ENCODE assay signal across 1 cellular context in the genomic region with DNA sequence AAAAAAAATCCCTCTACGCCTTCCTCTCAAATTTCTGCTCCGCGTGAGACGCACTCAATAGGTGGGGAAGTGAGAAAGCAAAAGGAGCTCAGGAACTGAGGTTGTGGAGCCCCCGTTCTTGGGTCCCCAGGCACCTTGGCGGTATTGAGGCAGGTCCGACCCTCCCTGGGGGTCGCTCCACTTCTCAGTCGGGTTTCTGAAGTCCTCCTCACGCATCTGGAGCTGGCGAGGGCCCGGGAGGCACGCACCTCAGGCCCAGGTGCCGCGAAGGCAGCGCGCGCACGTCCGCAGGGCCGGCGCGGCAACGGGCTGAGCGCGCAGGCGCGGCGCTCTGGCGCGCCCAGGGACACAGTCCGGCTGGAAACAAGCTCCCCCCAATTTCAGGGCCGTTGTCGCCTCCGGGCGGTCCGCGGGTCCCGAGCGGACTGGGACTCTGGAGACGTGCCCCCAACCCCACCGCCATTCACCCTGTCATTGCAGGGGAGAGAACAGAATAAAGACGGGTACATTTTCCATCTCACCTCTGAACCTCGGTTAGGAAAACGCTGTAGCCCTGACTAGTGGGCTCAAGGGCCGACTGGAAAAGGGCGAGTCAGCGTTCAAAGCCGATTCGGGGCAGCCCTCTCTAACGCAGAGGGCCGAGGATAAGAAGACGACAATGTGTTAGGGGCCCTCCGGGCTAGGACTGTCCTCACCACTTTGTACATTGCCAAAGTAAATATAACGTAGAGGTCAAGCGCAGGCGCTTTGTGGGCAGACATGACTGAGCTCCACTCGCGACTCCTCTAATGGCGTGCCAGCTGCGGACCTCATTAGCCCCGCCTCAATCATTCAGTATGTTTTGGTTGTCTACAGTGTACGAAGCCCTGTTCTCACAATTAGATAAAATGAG.
TF ChIP-seq lines count a peak whose summit lies in the region.

A gene with protein sequence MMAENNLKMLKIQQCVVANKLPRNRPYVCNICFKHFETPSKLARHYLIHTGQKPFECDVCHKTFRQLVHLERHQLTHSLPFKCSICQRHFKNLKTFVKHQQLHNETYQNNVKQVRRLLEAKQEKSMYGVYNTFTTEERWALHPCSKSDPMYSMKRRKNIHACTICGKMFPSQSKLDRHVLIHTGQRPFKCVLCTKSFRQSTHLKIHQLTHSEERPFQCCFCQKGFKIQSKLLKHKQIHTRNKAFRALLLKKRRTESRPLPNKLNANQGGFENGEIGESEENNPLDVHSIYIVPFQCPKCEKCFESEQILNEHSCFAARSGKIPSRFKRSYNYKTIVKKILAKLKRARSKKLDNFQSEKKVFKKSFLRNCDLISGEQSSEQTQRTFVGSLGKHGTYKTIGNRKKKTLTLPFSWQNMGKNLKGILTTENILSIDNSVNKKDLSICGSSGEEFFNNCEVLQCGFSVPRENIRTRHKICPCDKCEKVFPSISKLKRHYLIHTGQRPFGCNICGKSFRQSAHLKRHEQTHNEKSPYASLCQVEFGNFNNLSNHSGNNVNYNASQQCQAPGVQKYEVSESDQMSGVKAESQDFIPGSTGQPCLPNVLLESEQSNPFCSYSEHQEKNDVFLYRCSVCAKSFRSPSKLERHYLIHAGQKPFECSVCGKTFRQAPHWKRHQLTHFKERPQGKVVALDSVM (minus strand): TSS at position 306 of the 892 bp plus-strand sequence. CDS start 4,853 bp downstream, outside the sequence.

TF ChIP-seq in HepG2, 621 proteins besides CTCF, POLR2A, EP300 and RAD21 (continued from another document and continues in another):
- TF ChIP-seq, protein P1, sequence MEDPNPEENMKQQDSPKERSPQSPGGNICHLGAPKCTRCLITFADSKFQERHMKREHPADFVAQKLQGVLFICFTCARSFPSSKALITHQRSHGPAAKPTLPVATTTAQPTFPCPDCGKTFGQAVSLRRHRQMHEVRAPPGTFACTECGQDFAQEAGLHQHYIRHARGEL (CRISPR knock-in tag; IDR thresholded peaks at IDR 0.05) = no peak
- TF ChIP-seq, protein P2, sequence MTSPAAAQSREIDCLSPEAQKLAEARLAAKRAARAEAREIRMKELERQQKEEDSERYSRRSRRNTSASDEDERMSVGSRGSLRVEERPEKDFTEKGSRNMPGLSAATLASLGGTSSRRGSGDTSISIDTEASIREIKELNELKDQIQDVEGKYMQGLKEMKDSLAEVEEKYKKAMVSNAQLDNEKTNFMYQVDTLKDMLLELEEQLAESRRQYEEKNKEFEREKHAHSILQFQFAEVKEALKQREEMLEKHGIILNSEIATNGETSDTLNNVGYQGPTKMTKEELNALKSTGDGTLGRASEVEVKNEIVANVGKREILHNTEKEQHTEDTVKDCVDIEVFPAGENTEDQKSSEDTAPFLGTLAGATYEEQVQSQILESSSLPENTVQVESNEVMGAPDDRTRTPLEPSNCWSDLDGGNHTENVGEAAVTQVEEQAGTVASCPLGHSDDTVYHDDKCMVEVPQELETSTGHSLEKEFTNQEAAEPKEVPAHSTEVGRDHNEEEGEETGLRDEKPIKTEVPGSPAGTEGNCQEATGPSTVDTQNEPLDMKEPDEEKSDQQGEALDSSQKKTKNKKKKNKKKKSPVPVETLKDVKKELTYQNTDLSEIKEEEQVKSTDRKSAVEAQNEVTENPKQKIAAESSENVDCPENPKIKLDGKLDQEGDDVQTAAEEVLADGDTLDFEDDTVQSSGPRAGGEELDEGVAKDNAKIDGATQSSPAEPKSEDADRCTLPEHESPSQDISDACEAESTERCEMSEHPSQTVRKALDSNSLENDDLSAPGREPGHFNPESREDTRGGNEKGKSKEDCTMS (CRISPR knock-in tag; conservative IDR thresholded peaks at IDR 0.05) = no peak
- TF ChIP-seq, protein P3, sequence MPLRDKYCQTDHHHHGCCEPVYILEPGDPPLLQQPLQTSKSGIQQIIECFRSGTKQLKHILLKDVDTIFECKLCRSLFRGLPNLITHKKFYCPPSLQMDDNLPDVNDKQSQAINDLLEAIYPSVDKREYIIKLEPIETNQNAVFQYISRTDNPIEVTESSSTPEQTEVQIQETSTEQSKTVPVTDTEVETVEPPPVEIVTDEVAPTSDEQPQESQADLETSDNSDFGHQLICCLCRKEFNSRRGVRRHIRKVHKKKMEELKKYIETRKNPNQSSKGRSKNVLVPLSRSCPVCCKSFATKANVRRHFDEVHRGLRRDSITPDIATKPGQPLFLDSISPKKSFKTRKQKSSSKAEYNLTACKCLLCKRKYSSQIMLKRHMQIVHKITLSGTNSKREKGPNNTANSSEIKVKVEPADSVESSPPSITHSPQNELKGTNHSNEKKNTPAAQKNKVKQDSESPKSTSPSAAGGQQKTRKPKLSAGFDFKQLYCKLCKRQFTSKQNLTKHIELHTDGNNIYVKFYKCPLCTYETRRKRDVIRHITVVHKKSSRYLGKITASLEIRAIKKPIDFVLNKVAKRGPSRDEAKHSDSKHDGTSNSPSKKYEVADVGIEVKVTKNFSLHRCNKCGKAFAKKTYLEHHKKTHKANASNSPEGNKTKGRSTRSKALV (CRISPR knock-in tag; IDR thresholded peaks at IDR 0.05) = peak; percentile 65; the same call in 1 of the 2 replicates
- peak; percentile 94 for TF ChIP-seq TMF1 (CRISPR knock-in tag; IDR thresholded peaks at IDR 0.05; ENCODE audit: low read depth)
- TF ChIP-seq PRMT3 (CRISPR knock-in tag; IDR thresholded peaks at IDR 0.05; ENCODE audit: borderline replicate concordance, low read depth) = no peak
- TF ChIP-seq ZNF160 (CRISPR knock-in tag; IDR thresholded peaks at IDR 0.05) = peak; percentile 86; the same call in 1 of the 2 replicates
- TF ChIP-seq WIZ (CRISPR knock-in tag; IDR thresholded peaks at IDR 0.05) = no peak
- TF ChIP-seq ZNF773 (CRISPR knock-in tag; IDR thresholded peaks at IDR 0.05; ENCODE audit: borderline replicate concordance) = peak; percentile 42; the same call in 1 of the 2 replicates
- TF ChIP-seq ZNF430 (CRISPR knock-in tag; IDR thresholded peaks at IDR 0.05) = peak; percentile 80
- TF ChIP-seq NR2C2 (CRISPR knock-in tag; IDR thresholded peaks at IDR 0.05; ENCODE audit: borderline replicate concordance) = peak; percentile 96
- peak; percentile 79; the same call in 1 of the 2 replicates for TF ChIP-seq DNMT1 (CRISPR knock-in tag; IDR thresholded peaks at IDR 0.05)
- peak; percentile 91 for TF ChIP-seq HOXD1 (CRISPR knock-in tag; IDR thresholded peaks at IDR 0.05)
- no peak; the same call in 1 of the 2 replicates for TF ChIP-seq ZNF251 (CRISPR knock-in tag; IDR thresholded peaks at IDR 0.05)
- TF ChIP-seq, protein P4, sequence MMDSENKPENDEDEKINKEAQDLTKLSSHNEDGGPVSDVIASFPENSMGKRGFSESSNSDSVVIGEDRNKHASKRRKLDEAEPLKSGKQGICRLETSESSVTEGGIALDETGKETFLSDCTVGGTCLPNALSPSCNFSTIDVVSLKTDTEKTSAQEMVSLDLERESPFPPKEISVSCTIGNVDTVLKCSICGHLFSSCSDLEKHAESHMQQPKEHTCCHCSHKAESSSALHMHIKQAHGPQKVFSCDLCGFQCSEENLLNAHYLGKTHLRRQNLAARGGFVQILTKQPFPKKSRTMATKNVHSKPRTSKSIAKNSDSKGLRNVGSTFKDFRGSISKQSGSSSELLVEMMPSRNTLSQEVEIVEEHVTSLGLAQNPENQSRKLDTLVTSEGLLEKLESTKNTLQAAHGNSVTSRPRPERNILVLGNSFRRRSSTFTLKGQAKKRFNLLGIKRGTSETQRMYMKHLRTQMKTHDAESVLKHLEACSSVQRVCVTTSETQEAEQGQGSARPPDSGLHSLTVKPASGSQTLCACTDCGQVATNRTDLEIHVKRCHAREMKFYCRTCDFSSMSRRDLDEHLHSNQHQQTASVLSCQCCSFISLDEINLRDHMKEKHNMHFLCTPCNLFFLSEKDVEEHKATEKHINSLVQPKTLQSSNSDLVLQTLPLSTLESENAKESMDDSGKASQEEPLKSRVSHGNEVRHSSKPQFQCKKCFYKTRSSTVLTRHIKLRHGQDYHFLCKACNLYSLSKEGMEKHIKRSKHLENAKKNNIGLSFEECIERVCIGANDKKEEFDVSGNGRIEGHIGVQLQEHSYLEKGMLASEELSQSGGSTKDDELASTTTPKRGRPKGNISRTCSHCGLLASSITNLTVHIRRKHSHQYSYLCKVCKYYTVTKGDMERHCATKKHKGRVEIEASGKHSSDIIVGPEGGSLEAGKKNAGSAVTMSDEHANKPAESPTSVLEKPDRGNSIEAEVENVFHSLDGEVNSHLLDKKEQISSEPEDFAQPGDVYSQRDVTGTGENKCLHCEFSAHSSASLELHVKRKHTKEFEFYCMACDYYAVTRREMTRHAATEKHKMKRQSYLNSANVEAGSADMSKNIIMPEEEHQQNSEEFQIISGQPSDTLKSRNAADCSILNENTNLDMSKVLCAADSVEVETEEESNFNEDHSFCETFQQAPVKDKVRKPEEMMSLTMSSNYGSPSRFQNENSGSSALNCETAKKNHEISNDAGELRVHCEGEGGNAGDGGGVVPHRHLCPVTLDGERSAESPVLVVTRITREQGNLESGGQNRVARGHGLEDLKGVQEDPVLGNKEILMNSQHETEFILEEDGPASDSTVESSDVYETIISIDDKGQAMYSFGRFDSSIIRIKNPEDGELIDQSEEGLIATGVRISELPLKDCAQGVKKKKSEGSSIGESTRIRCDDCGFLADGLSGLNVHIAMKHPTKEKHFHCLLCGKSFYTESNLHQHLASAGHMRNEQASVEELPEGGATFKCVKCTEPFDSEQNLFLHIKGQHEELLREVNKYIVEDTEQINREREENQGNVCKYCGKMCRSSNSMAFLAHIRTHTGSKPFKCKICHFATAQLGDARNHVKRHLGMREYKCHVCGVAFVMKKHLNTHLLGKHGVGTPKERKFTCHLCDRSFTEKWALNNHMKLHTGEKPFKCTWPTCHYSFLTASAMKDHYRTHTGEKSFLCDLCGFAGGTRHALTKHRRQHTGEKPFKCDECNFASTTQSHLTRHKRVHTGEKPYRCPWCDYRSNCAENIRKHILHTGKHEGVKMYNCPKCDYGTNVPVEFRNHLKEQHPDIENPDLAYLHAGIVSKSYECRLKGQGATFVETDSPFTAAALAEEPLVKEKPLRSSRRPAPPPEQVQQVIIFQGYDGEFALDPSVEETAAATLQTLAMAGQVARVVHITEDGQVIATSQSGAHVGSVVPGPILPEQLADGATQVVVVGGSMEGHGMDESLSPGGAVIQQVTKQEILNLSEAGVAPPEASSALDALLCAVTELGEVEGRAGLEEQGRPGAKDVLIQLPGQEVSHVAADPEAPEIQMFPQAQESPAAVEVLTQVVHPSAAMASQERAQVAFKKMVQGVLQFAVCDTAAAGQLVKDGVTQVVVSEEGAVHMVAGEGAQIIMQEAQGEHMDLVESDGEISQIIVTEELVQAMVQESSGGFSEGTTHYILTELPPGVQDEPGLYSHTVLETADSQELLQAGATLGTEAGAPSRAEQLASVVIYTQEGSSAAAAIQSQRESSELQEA (CRISPR knock-in tag; IDR thresholded peaks at IDR 0.05; ENCODE audit: not compliant biosample characterization) = no peak
- TF ChIP-seq ARNT2 (CRISPR knock-in tag; IDR thresholded peaks at IDR 0.05; ENCODE audit: low read depth) = peak; percentile 89
- no peak for TF ChIP-seq EZH2 (conservative IDR thresholded peaks at IDR 0.05; ENCODE audit: low read depth, low read length)
- TF ChIP-seq SP2 (CRISPR knock-in tag; IDR thresholded peaks at IDR 0.05) = peak; percentile 52
- TF ChIP-seq, protein P5, sequence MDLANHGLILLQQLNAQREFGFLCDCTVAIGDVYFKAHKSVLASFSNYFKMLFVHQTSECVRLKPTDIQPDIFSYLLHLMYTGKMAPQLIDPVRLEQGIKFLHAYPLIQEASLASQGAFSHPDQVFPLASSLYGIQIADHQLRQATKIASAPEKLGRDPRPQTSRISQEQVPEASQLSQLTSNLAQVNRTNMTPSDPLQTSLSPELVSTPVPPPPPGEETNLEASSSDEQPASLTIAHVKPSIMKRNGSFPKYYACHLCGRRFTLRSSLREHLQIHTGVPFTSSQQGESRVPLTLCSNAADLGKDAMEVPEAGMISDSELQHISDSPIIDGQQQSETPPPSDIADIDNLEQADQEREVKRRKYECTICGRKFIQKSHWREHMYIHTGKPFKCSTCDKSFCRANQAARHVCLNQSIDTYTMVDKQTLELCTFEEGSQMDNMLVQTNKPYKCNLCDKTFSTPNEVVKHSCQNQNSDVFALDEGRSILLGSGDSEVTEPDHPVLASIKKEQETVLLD (CRISPR knock-in tag; IDR thresholded peaks at IDR 0.05; ENCODE audit: low read depth) = no peak; the same call in 1 of the 2 replicates
- TF ChIP-seq, protein P6, sequence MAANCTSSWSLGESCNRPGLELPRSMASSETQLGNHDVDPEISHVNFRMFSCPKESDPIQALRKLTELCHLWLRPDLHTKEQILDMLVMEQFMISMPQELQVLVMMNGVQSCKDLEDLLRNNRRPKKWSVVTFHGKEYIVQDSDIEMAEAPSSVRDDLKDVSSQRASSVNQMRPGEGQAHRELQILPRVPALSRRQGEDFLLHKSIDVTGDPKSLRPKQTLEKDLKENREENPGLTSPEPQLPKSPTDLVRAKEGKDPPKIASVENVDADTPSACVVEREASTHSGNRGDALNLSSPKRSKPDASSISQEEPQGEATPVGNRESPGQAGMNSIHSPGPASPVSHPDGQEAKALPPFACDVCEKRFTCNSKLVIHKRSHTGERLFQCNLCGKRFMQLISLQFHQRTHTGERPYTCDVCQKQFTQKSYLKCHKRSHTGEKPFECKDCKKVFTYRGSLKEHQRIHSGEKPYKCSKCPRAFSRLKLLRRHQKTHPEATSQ (CRISPR knock-in tag; IDR thresholded peaks at IDR 0.05; ENCODE audit: borderline replicate concordance) = peak; percentile 84
- no peak for TF ChIP-seq PPARG (CRISPR knock-in tag; conservative IDR thresholded peaks at IDR 0.05)
- TF ChIP-seq BRD4 (CRISPR knock-in tag; IDR thresholded peaks at IDR 0.05) = peak; percentile 94
- TF ChIP-seq TSC22D2 (CRISPR knock-in tag; IDR thresholded peaks at IDR 0.05; ENCODE audit: borderline replicate concordance) = peak; percentile 94
- peak; percentile 63 for TF ChIP-seq BHLHE40 (IDR thresholded peaks at IDR 0.05; ENCODE audit: low read length)
- TF ChIP-seq PHB2 (IDR thresholded peaks at IDR 0.05; ENCODE audit: partially characterized antibody) = no peak
- TF ChIP-seq, protein P7, sequence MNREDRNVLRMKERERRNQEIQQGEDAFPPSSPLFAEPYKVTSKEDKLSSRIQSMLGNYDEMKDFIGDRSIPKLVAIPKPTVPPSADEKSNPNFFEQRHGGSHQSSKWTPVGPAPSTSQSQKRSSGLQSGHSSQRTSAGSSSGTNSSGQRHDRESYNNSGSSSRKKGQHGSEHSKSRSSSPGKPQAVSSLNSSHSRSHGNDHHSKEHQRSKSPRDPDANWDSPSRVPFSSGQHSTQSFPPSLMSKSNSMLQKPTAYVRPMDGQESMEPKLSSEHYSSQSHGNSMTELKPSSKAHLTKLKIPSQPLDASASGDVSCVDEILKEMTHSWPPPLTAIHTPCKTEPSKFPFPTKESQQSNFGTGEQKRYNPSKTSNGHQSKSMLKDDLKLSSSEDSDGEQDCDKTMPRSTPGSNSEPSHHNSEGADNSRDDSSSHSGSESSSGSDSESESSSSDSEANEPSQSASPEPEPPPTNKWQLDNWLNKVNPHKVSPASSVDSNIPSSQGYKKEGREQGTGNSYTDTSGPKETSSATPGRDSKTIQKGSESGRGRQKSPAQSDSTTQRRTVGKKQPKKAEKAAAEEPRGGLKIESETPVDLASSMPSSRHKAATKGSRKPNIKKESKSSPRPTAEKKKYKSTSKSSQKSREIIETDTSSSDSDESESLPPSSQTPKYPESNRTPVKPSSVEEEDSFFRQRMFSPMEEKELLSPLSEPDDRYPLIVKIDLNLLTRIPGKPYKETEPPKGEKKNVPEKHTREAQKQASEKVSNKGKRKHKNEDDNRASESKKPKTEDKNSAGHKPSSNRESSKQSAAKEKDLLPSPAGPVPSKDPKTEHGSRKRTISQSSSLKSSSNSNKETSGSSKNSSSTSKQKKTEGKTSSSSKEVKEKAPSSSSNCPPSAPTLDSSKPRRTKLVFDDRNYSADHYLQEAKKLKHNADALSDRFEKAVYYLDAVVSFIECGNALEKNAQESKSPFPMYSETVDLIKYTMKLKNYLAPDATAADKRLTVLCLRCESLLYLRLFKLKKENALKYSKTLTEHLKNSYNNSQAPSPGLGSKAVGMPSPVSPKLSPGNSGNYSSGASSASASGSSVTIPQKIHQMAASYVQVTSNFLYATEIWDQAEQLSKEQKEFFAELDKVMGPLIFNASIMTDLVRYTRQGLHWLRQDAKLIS (CRISPR knock-in tag; IDR thresholded peaks at IDR 0.05) = no peak
